In the genomic region with DNA sequence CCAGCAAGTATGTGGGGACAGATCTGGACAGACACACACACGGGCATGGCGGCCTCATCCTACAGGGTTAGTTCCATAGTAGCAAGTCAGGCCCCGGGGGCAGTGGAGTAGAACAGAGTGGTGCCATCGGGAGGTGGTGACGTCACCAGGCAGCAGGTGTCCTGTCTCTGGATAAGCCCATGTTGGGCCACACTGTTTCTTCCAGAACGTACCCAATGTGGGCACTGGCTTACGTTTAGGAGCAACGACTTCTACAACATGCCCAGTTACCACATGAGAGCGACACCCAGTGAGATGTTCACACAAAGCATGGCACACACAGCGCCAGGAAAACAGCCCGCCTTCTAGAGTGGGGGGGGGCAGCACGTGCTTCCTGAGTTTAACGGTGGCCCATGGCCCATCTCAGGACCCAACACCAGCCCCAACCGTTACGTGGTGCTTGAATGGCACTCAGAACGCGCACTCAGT, we compare ENCODE assay signal across 16 cellular contexts.
A peak's percentile ranks its signal among the peaks of the same experiment; 100 is the strongest.
DNase-seq lines count a peak whose midpoint lies in the region; ATAC-seq and TF ChIP-seq lines count a peak whose summit lies in the region.
"Had no signal": no experiment of that assay in that cellular context is flagged by ENCODE, and none has a peak within 500 bp of the region (broad histone marks: within the 10 kb centered on the region; RNA-seq: fewer than 3 reads in every experiment).

No MANE protein-coding gene starts in this region.

- no peak for TF ChIP-seq POLR2A in uterus (IDR thresholded peaks at IDR 0.05)

- H3K4me1 ChIP-seq in heart right ventricle, result peaks cover 19 to 76% (median 63%) of the 10 kb centered on the region in 9 donors
- H3K4me1 ChIP-seq in uterus, result peaks cover 0 to 30% of the 10 kb centered on the region in 2 donors

- 91 to 97% methylated on average over 17 of the region's 17 CpGs for WGBS in heart right ventricle, 2 donors

- H3K27ac ChIP-seq in heart right ventricle (peak overlapping the region in 8 of 10 donors; percentile 28 to 75 (median 58)), uterus (peak overlapping the region; percentile 70 to 77)
- H3K27ac ChIP-seq: 22Rv1 had no signal

- peak; percentile 21 for DNase-seq in activated effector memory CD4-positive, alpha-beta T cell treated with anti-CD3 and anti-CD28 coated beads, Interleukin-2, amount 50 U/mL, for 16 hours
- DNase-seq in activated effector memory CD4-positive, alpha-beta T cell treated with Interleukin-2 at 50 U/mL for 16 hours, result no peak
- no peak for DNase-seq in heart right ventricle
- DNase-seq in progenitor cell of endocrine pancreas (ENCODE audit: low spot score, unreplicated experiment), result no peak
- no peak for DNase-seq in uterus
- DNase-seq in activated naive CD8-positive, alpha-beta T cell treated with anti-CD3 and anti-CD28 coated beads, Interleukin-2, amount 50 U/mL, for 24 hours, result no peak
- DNase-seq: foreskin melanocyte; Kasumi-1; NCI-H187 treated with DMSO at 0.1 percent for 48 hours; stimulated activated CD4-positive, alpha-beta T cell treated with anti-CD3 and anti-CD28 coated beads, Interleukin-4, amount 100 ng/mL, for 24 hours; stimulated activated naive B cell treated with anti-CD40 and anti-IgM and Interleukin-4, amounts not matched to agents 10 μg/mL and 1 μg/mL and 100 μg/mL, for 72 hours had no signal

- peaks cover 9% of the 10 kb centered on the region for H3K36me3 Mint-ChIP-seq in progenitor cell of endocrine pancreas (ENCODE audit: insufficient read depth)
- no peaks in the 10 kb centered on the region for H3K36me3 Mint-ChIP-seq in activated naive CD8-positive, alpha-beta T cell treated with anti-CD3 and anti-CD28 coated beads, Interleukin-2, amount 50 U/mL, for 24 hours (ENCODE audit: low read depth)
- H3K36me3 Mint-ChIP-seq: stimulated activated naive B cell treated with anti-CD40 and anti-IgM and Interleukin-4, amounts not matched to agents 10 μg/mL and 1 μg/mL and 100 μg/mL, for 72 hours had no signal

- intact Hi-C loops in heart right ventricle (cut with DNase I), result no loop called here
- intact Hi-C loops in uterus (cut with DNase I; ENCODE audit: low total_unique reads), result no loop called here

- TF ChIP-seq CTCF in heart right ventricle (IDR thresholded peaks at IDR 0.05) (no peak), progenitor cell of endocrine pancreas (IDR thresholded peaks at IDR 0.05; ENCODE audit: unreplicated experiment) (no peak), uterus (IDR thresholded peaks at IDR 0.05) (no peak)

- H3K36me3 ChIP-seq in heart right ventricle (peaks cover 0 to 17% (median 0%) of the 10 kb centered on the region in 9 donors), uterus (no peaks in the 10 kb centered on the region)

- H3K9me3 ChIP-seq in heart right ventricle (no peaks in the 10 kb centered on the region), uterus (no peaks in the 10 kb centered on the region)
- H3K9me3 ChIP-seq: adrenal gland had no signal

- H3K27ac Mint-ChIP-seq in progenitor cell of endocrine pancreas, result peak overlapping the region; percentile 67
- H3K27ac Mint-ChIP-seq in activated naive CD8-positive, alpha-beta T cell treated with anti-CD3 and anti-CD28 coated beads, Interleukin-2, amount 50 U/mL, for 24 hours, result no peak overlapping the region
- H3K27ac Mint-ChIP-seq: stimulated activated naive B cell treated with anti-CD40 and anti-IgM and Interleukin-4, amounts not matched to agents 10 μg/mL and 1 μg/mL and 100 μg/mL, for 72 hours had no signal

- no peak overlapping the region for H3K4me3 ChIP-seq in heart right ventricle
- no peak overlapping the region for H3K4me3 ChIP-seq in uterus
- H3K4me3 ChIP-seq: adrenal gland had no signal

- no peaks in the 10 kb centered on the region for H3K27me3 ChIP-seq in heart right ventricle
- no peaks in the 10 kb centered on the region for H3K27me3 ChIP-seq in uterus
- H3K27me3 ChIP-seq: adrenal gland had no signal

- no peak overlapping the region for H3K4me3 Mint-ChIP-seq in progenitor cell of endocrine pancreas (ENCODE audit: low read depth)
- H3K4me3 Mint-ChIP-seq in activated naive CD8-positive, alpha-beta T cell treated with anti-CD3 and anti-CD28 coated beads, Interleukin-2, amount 50 U/mL, for 24 hours, result no peak overlapping the region
- H3K4me3 Mint-ChIP-seq: stimulated activated naive B cell treated with anti-CD40 and anti-IgM and Interleukin-4, amounts not matched to agents 10 μg/mL and 1 μg/mL and 100 μg/mL, for 72 hours had no signal

- no peaks in the 10 kb centered on the region for H3K27me3 Mint-ChIP-seq in progenitor cell of endocrine pancreas
- H3K27me3 Mint-ChIP-seq in activated naive CD8-positive, alpha-beta T cell treated with anti-CD3 and anti-CD28 coated beads, Interleukin-2, amount 50 U/mL, for 24 hours, result no peaks in the 10 kb centered on the region

- ATAC-seq in heart right ventricle (peak in 2 of 8 donors; percentile 15 to 36), HG02938 (IDR thresholded peaks at IDR 0.05; ENCODE audit: unreplicated experiment) (no peak), HG03159 (IDR thresholded peaks at IDR 0.05; ENCODE audit: unreplicated experiment) (no peak)
- ATAC-seq in activated naive CD8-positive, alpha-beta T cell treated with anti-CD3 and anti-CD28 coated beads, Interleukin-2, amount 50 U/mL, for 24 hours, result no peak
- ATAC-seq: SK-N-SH treated with all-trans-retinoic acid at 6 μM for 48 hours; stimulated activated naive B cell treated with anti-CD40 and anti-IgM and Interleukin-4, amounts not matched to agents 10 μg/mL and 1 μg/mL and 100 μg/mL, for 72 hours had no signal

- no peaks in the 10 kb centered on the region for H3K9me3 Mint-ChIP-seq in progenitor cell of endocrine pancreas (ENCODE audit: low read depth)
- no peaks in the 10 kb centered on the region for H3K9me3 Mint-ChIP-seq in activated naive CD8-positive, alpha-beta T cell treated with anti-CD3 and anti-CD28 coated beads, Interleukin-2, amount 50 U/mL, for 24 hours
- H3K9me3 Mint-ChIP-seq: stimulated activated naive B cell treated with anti-CD40 and anti-IgM and Interleukin-4, amounts not matched to agents 10 μg/mL and 1 μg/mL and 100 μg/mL, for 72 hours had no signal

- H3K4me1 Mint-ChIP-seq in progenitor cell of endocrine pancreas (ENCODE audit: low read depth), result peaks cover 50% of the 10 kb centered on the region
- H3K4me1 Mint-ChIP-seq in activated naive CD8-positive, alpha-beta T cell treated with anti-CD3 and anti-CD28 coated beads, Interleukin-2, amount 50 U/mL, for 24 hours, result peaks cover 5% of the 10 kb centered on the region
